In genomic region chr11:824292-824880, GRCh38 we compare ENCODE assay signal across 17 cellular contexts. TPM values are rescaled to one million over a fixed set of nuclear protein-coding genes. Genes with fewer than 3 reads are reported as not detected.
DNase-seq lines count a peak whose midpoint lies in the region; ATAC-seq and TF ChIP-seq lines count a peak whose summit lies in the region.
"Had no signal": no experiment of that assay in that cellular context is flagged by ENCODE, and none has a peak within 500 bp of the region (broad histone marks: within the 10 kb centered on the region; RNA-seq: fewer than 3 reads in every experiment).

No MANE protein-coding gene starts in this region.

- H3K27ac Mint-ChIP-seq in T-helper 17 cell = peak overlapping the region; percentile 87
- H3K27ac Mint-ChIP-seq: activated naive CD4-positive, alpha-beta T cell treated with anti-CD3 and anti-CD28 coated beads, Interleukin-2, amount 50 U/mL, for 24 hours had no signal

- peaks cover 9% of the 10 kb centered on the region for H3K4me1 Mint-ChIP-seq in T-helper 17 cell

- H3K27me3 Mint-ChIP-seq in T-helper 17 cell = peaks cover 23% of the 10 kb centered on the region

- peaks cover 2% of the 10 kb centered on the region for H3K36me3 Mint-ChIP-seq in T-helper 17 cell (ENCODE audit: low read depth)
- H3K36me3 Mint-ChIP-seq: activated naive CD4-positive, alpha-beta T cell treated with anti-CD3 and anti-CD28 coated beads, Interleukin-2, amount 50 U/mL, for 24 hours had no signal

- H3K4me3 ChIP-seq in neutrophil (ENCODE audit: low read depth in 1 of 2, low read length in 1 of 2) = no peak overlapping the region
- H3K4me3 ChIP-seq: thyroid gland had no signal

- H3K27me3 ChIP-seq in neutrophil = peaks cover 5% of the 10 kb centered on the region
- H3K27me3 ChIP-seq: thyroid gland had no signal

- TF ChIP-seq CTCF in neutrophil (IDR thresholded peaks at IDR 0.05) (no peak), GM20000 (IDR thresholded peaks at IDR 0.05; ENCODE audit: extremely low read depth, missing control alignments) (no peak)

- H3K4me3 Mint-ChIP-seq in T-helper 17 cell = no peak overlapping the region
- H3K4me3 Mint-ChIP-seq: activated naive CD4-positive, alpha-beta T cell treated with anti-CD3 and anti-CD28 coated beads, Interleukin-2, amount 50 U/mL, for 24 hours had no signal

- no peaks in the 10 kb centered on the region for H3K9me3 ChIP-seq in T-helper 17 cell (ENCODE audit: control insufficient read depth, low read length, poor library complexity, severe bottlenecking)
- no peaks in the 10 kb centered on the region for H3K9me3 ChIP-seq in neutrophil
- H3K9me3 ChIP-seq: thyroid gland had no signal

- H3K4me1 ChIP-seq in neutrophil (ENCODE audit: control insufficient read depth in 1 of 2, insufficient read depth in 1 of 2, low read depth in 1 of 2, low read length in 1 of 2) = peaks cover 81 to 91% of the 10 kb centered on the region in 2 experiments
- H3K4me1 ChIP-seq: parathyroid adenoma had no signal

- H3K27ac ChIP-seq in neutrophil = peak overlapping the region; percentile 100
- H3K27ac ChIP-seq: parathyroid adenoma, thyroid gland had no signal

- ATAC-seq in T-helper 17 cell (no peak), GM19395 (IDR thresholded peaks at IDR 0.05; ENCODE audit: unreplicated experiment) (no peak)

- DNase-seq in DMS153 treated with DMSO at 0.1 percent for 48 hours (lab: John Stamatoyannopoulos, UW; ENCODE audit: unreplicated experiment) = peak; percentile 83
- DNase-seq in NCI-H2029 treated with DMSO at 0.1 percent for 48 hours (lab: John Stamatoyannopoulos, UW) = peak; percentile 66
- no peak for DNase-seq in T-helper 17 cell
- DNase-seq in A172 (ENCODE audit: low spot score) = no peak
- no peak for DNase-seq in GM20000 (ENCODE audit: low spot score)
- no peak for DNase-seq in GDM1 (lab: John Stamatoyannopoulos, UW)
- DNase-seq: activated CD4-positive, CD25-positive, alpha-beta regulatory T cell treated with anti-CD3 and anti-CD28 coated beads, Interleukin-2, amount 50 U/mL, for 72 hours; activated CD8-positive, alpha-beta memory T cell treated with anti-CD3 and anti-CD28 coated beads, Interleukin-2, amount 50 U/mL, for 48 hours; AML-193; effector memory CD4-positive, alpha-beta T cell; foreskin fibroblast; NCI-H1436; thyroid gland had no signal

- H3K36me3 ChIP-seq in neutrophil = peaks cover 39% of the 10 kb centered on the region

RNA-seq across cellular contexts. Expression of gene CRACR2B, which starts 3.3 kb away (rescaled TPM):
- 1 to 10 TPM in 1 of 2 donors, under 1 TPM in 1; 0.47 to 1.0 TPM for total RNA-seq in T-helper 17 cell
- not detected in 2 replicates for total RNA-seq in A172 (2014; rRNA removed; shearing (Covaris generic))

RNA-seq across cellular contexts. Expression of gene PNPLA2, which starts 5.7 kb away (rescaled TPM):
- total RNA-seq in T-helper 17 cell = 100 to 1,000 TPM; 178 to 182 TPM
- total RNA-seq in A172 (2014; rRNA removed; shearing (Covaris generic)) = 17.0 and 33.8 TPM in 2 replicates

RNA-seq across cellular contexts. Expression of gene CD151, which starts 8.4 kb away (rescaled TPM):
- 10 to 100 TPM; 54.9 to 67.3 TPM for total RNA-seq in T-helper 17 cell
- total RNA-seq in A172 (2014; rRNA removed; shearing (Covaris generic)) = 892 and 998 TPM in 2 replicates

RNA-seq across cellular contexts. Expression of gene RPLP2, which starts 14.6 kb away (rescaled TPM):
- total RNA-seq in T-helper 17 cell = 1,000 to 10,000 TPM; 4,178 to 4,199 TPM
- total RNA-seq in A172 (2014; rRNA removed; shearing (Covaris generic)) = 399 and 585 TPM in 2 replicates

RNA-seq across cellular contexts. Expression of gene POLR2L, which starts 17.9 kb away (rescaled TPM):
- 10 to 100 TPM; 38.5 to 40.5 TPM for total RNA-seq in T-helper 17 cell
- 132 and 157 TPM in 2 replicates for total RNA-seq in A172 (2014; rRNA removed; shearing (Covaris generic))

Comparison
In these comparisons a context has a peak if more than half of its experiments do, and no peak if none do; other contexts are left out.
1. DNase-seq: peak in DMS153 treated with DMSO at 0.1 percent for 48 hours (single experiment) and NCI-H2029 treated with DMSO at 0.1 percent for 48 hours (single experiment); none in T-helper 17 cell (0 of 3), A172 (single experiment), GM20000 (single experiment) and GDM1 (single experiment).
2. RNA of gene CD151, which starts 8.4 kb away (total RNA-seq): 892 to 998 TPM in A172; 54.9 to 67.3 TPM in T-helper 17 cell; every median in the first group is over 10 times any median in the second.